8 cellular contexts compared by ENCODE assay signal in the genomic region with DNA sequence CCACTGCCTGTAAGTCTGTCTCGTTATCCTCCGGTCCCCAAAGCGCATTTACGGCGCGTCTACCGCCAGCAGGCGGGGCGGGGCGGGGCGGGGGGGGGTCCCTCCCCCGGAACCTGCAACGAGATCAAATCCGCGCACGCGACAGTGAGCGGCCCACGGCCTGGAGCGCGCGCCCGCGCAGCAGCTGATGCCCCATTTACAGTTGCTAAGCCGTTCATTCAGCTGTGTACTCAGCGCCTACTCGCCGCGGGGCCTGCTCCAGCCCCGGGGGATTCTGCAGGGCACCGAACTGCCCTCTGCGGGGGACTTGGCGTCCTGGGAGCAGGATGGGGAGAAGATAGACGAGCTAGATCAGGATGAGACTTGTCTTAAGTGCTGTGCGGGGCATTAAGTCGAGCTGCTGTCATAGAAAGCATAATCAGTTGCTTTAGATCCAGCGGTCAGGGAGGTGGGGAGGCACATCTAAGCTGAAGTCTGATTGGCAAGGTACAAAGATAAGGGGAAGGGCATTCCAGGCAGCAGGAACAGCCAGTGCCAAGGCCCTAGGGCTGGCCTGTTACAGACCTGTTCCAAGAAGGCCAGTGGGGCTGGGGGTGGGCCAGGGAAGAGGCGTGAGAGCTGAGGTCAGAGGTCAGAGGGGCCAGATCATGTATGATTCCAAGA. TPM values are rescaled to one million over a fixed set of nuclear protein-coding genes. Genes with fewer than 3 reads are reported as not detected.
DNase-seq lines count a peak whose midpoint lies in the region; ATAC-seq and TF ChIP-seq lines count a peak whose summit lies in the region.

No MANE protein-coding gene starts in this region.

- no peaks in the 10 kb centered on the region for H3K9me3 Mint-ChIP-seq in stimulated activated effector memory CD8-positive, alpha-beta T cell treated with anti-CD3 and anti-CD28 coated beads, Interleukin-12 subunit alpha, Interleukin-12 subunit beta, amount 100 ng/mL, for 72 hours

- peak overlapping the region; percentile 85 for H3K4me3 ChIP-seq in epithelial cell of proximal tubule (ENCODE audit: low read depth, low read length)

- ATAC-seq in stimulated activated effector memory CD8-positive, alpha-beta T cell treated with anti-CD3 and anti-CD28 coated beads, Interleukin-12 subunit alpha, Interleukin-12 subunit beta, amount 100 ng/mL, for 72 hours: peak; percentile 51
- ATAC-seq in GM18520 (IDR thresholded peaks at IDR 0.05; ENCODE audit: unreplicated experiment): no peak

- peak; percentile 88 for DNase-seq in GM03348 (ENCODE audit: low spot score)
- DNase-seq in HT1080 (ENCODE audit: low read depth): peak; percentile 71
- peak; percentile 72 for DNase-seq in NOMO-1 treated with dmso at 0.1 percent for 144 hours (lab: John Stamatoyannopoulos, UW; ENCODE audit: unreplicated experiment)
- DNase-seq in activated T-cell treated with anti-CD3 and anti-CD28 coated beads for 24 hours (ENCODE audit: low read depth): peak; percentile 64
- DNase-seq in epithelial cell of proximal tubule (ENCODE audit: low read depth): no peak
- DNase-seq in myocyte (ENCODE audit: low read depth): peak; percentile 77
- DNase-seq in stimulated activated effector memory CD8-positive, alpha-beta T cell treated with anti-CD3 and anti-CD28 coated beads, Interleukin-12 subunit alpha, Interleukin-12 subunit beta, amount 100 ng/mL, for 72 hours (ENCODE audit: low spot score in 2 of 2): peak; percentile 51 to 84

- no peaks in the 10 kb centered on the region for H3K36me3 Mint-ChIP-seq in stimulated activated effector memory CD8-positive, alpha-beta T cell treated with anti-CD3 and anti-CD28 coated beads, Interleukin-12 subunit alpha, Interleukin-12 subunit beta, amount 100 ng/mL, for 72 hours

- H3K27ac Mint-ChIP-seq in stimulated activated effector memory CD8-positive, alpha-beta T cell treated with anti-CD3 and anti-CD28 coated beads, Interleukin-12 subunit alpha, Interleukin-12 subunit beta, amount 100 ng/mL, for 72 hours: peak overlapping the region; percentile 87

- no peak for TF ChIP-seq CTCF in epithelial cell of proximal tubule (conservative IDR thresholded peaks at IDR 0.05; ENCODE audit: low read depth, low read length)

- H3K4me1 Mint-ChIP-seq in stimulated activated effector memory CD8-positive, alpha-beta T cell treated with anti-CD3 and anti-CD28 coated beads, Interleukin-12 subunit alpha, Interleukin-12 subunit beta, amount 100 ng/mL, for 72 hours: peaks cover 36% of the 10 kb centered on the region

- H3K4me3 Mint-ChIP-seq in stimulated activated effector memory CD8-positive, alpha-beta T cell treated with anti-CD3 and anti-CD28 coated beads, Interleukin-12 subunit alpha, Interleukin-12 subunit beta, amount 100 ng/mL, for 72 hours: peak overlapping the region; percentile 75

RNA-seq across cellular contexts. Expression of gene CCDC85C, which starts 1.4 kb away (rescaled TPM):
- total RNA-seq in HT1080 (2014; rRNA removed; shearing (Covaris generic)): 48.7 and 52.7 TPM in 2 replicates
- 23.7 and 28.0 TPM in 2 replicates for polyA plus RNA-seq in HT1080 (2015; cell fraction: cytosol; rRNA removed)
- polyA plus RNA-seq in HT1080 (2015; cell fraction: nucleus; rRNA removed): 21.6 and 24.8 TPM in 2 replicates
- 29.6 and 34.8 TPM in 2 replicates for total RNA-seq in epithelial cell of proximal tubule
- total RNA-seq in myocyte: 3.2 and 6.1 TPM in 2 replicates
- 4.4 TPM for polyA plus RNA-seq in myocyte (2012)

RNA-seq across cellular contexts. Expression of gene HHIPL1, which starts 39.5 kb away (rescaled TPM):
- total RNA-seq in HT1080 (2014; rRNA removed; shearing (Covaris generic)): not detected in 2 replicates
- polyA plus RNA-seq in HT1080 (2015; cell fraction: cytosol; rRNA removed): 0.01 TPM in 1 of 2 replicates, not detected in the other
- polyA plus RNA-seq in HT1080 (2015; cell fraction: nucleus; rRNA removed): not detected in 2 replicates
- total RNA-seq in epithelial cell of proximal tubule (0.87 and 4.9 TPM in 2 replicates), myocyte (0.32 and 0.36 TPM in 2 replicates)
- polyA plus RNA-seq in myocyte (2012): 0.52 TPM
